ENCODE assay signal across 28 cellular contexts in the genomic region with DNA sequence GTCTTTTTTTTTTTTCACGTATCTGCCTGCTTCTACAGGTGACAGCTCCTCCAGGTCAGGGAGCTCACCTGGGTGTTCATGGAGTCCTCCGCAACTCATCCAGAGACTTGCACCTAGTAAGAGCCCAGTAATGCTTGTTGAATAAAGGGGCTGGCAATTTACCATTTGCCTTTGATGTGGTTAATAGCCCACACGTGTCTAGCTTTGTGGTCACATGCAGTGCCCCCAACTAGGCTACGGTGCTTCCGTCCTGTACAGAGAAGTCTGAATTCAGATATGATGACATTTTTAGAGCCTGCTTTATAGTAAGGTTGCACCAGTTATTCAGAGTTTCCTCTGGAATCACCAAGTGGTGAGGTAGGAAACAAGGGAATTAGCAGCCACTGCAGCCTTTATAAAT.
A peak's percentile ranks its signal among the peaks of the same experiment; 100 is the strongest.
DNase-seq lines count a peak whose midpoint lies in the region; ATAC-seq and TF ChIP-seq lines count a peak whose summit lies in the region.
"Had no signal": no experiment of that assay in that cellular context is flagged by ENCODE, and none has a peak within 500 bp of the region (broad histone marks: within the 10 kb centered on the region; RNA-seq: fewer than 3 reads in every experiment).

No MANE protein-coding gene starts in this region.

- no peaks in the 10 kb centered on the region for H3K36me3 ChIP-seq in RWPE2 (ENCODE audit: low read depth)
- H3K36me3 ChIP-seq in PC-3 (ENCODE audit: low read depth, low read length) = no peaks in the 10 kb centered on the region
- H3K36me3 ChIP-seq: ovary, Peyer's patch, SJCRH30, tibial nerve had no signal

- H3K4me3 Mint-ChIP-seq in activated T-cell treated with anti-CD3 and anti-CD28 coated beads, Interleukin-2, amount 50 U/mL, for 72 hours = no peak overlapping the region
- H3K4me3 Mint-ChIP-seq in central memory CD8-positive, alpha-beta T cell = peak overlapping the region; percentile 26
- H3K4me3 Mint-ChIP-seq: activated T-helper 1 cell treated with anti-CD3 and anti-CD28 coated beads, Interleukin-12 subunit alpha, Interleukin-12 subunit beta, Interleukin-2, Interleukin-4 antibody, amounts not matched to agents 30 ng/mL and 10 ng/mL and 1 ng/mL, durations not matched to agents 14 hours and 24 hours and 36 hours; B cell; nephron had no signal

- no peaks in the 10 kb centered on the region for H3K9me2 ChIP-seq in PC-3 (replicated peaks; ENCODE audit: low read length)

- DNase-seq in activated T-cell treated with anti-CD3 and anti-CD28 coated beads, Interleukin-2, amount 50 U/mL, for 72 hours = no peak
- DNase-seq in activated T-cell treated with anti-CD3 and anti-CD28 coated beads for 4 hours (no peak), RWPE2 (ENCODE audit: low spot score) (no peak), PC-3 (no peak)
- DNase-seq in central memory CD8-positive, alpha-beta T cell (ENCODE audit: low spot score in 2 of 2) = peak; percentile 13 to 16
- DNase-seq in stimulated activated naive CD8-positive, alpha-beta T cell treated with anti-CD3 and anti-CD28 coated beads, Interleukin-15, Interleukin-2, amounts not matched to agents 100 U/mL and 50 U/mL, for 24 hours = no peak
- DNase-seq: activated naive CD4-positive, alpha-beta T cell treated with anti-CD3 and anti-CD28 coated beads, Interleukin-2, amount 50 U/mL, for 16 hours; aorta; caudate nucleus; dermis blood vessel endothelial cell; DMS53; H7; mesendoderm; NCI-H2029; ovary; Peyer's patch; retina; stimulated activated CD8-positive, alpha-beta memory T cell treated with anti-CD3 and anti-CD28 coated beads, Interleukin-4, amount 100 ng/mL, for 48 hours had no signal

- peak in 1 of 2 donors; percentile 13 for ATAC-seq in activated T-cell treated with anti-CD3 and anti-CD28 coated beads, Interleukin-2, amount 50 U/mL, for 72 hours (replicated peaks in 1 of 2)
- ATAC-seq in RWPE2 (ENCODE audit: low read depth) (no peak), PC-3 (no peak), HG02970 (IDR thresholded peaks at IDR 0.05; ENCODE audit: low FRiP score, unreplicated experiment) (no peak), HG03442 (IDR thresholded peaks at IDR 0.05; ENCODE audit: unreplicated experiment) (no peak)
- ATAC-seq in central memory CD8-positive, alpha-beta T cell (replicated peaks; ENCODE audit: extremely low read depth, poor library complexity, severe bottlenecking) = peak; percentile 68
- ATAC-seq in stimulated activated naive CD8-positive, alpha-beta T cell treated with anti-CD3 and anti-CD28 coated beads, Interleukin-15, Interleukin-2, amounts not matched to agents 100 U/mL and 50 U/mL, for 24 hours = peak; percentile 39
- ATAC-seq: K562, left lobe of liver had no signal

- H3K9me3 ChIP-seq in RWPE2 (ENCODE audit: severe bottlenecking) (no peaks in the 10 kb centered on the region), PC-3 (ENCODE audit: low read length) (no peaks in the 10 kb centered on the region)
- H3K9me3 ChIP-seq: ovary, Peyer's patch, SJCRH30, tibial nerve had no signal

- no peaks in the 10 kb centered on the region for H3K27me3 Mint-ChIP-seq in activated T-cell treated with anti-CD3 and anti-CD28 coated beads, Interleukin-2, amount 50 U/mL, for 72 hours (ENCODE audit: low read depth)
- no peaks in the 10 kb centered on the region for H3K27me3 Mint-ChIP-seq in central memory CD8-positive, alpha-beta T cell
- H3K27me3 Mint-ChIP-seq: B cell had no signal

- CTCF ChIA-PET in PC-3 (lab: Charles Lee) = no interaction called here

- peaks cover 7 to 13% of the 10 kb centered on the region in 2 donors for H3K36me3 Mint-ChIP-seq in activated T-cell treated with anti-CD3 and anti-CD28 coated beads, Interleukin-2, amount 50 U/mL, for 72 hours (ENCODE audit: insufficient read depth in 2 of 2)
- peaks cover 9% of the 10 kb centered on the region for H3K36me3 Mint-ChIP-seq in central memory CD8-positive, alpha-beta T cell (ENCODE audit: insufficient read depth)

- peak overlapping the region; percentile 50 for H3K27ac Mint-ChIP-seq in activated T-cell treated with anti-CD3 and anti-CD28 coated beads, Interleukin-2, amount 50 U/mL, for 72 hours
- no peak overlapping the region for H3K27ac Mint-ChIP-seq in central memory CD8-positive, alpha-beta T cell (ENCODE audit: low read depth)
- H3K27ac Mint-ChIP-seq: activated T-helper 1 cell treated with anti-CD3 and anti-CD28 coated beads, Interleukin-12 subunit alpha, Interleukin-12 subunit beta, Interleukin-2, Interleukin-4 antibody, amounts not matched to agents 30 ng/mL and 10 ng/mL and 1 ng/mL, durations not matched to agents 14 hours and 24 hours and 36 hours; B cell; nephron had no signal

- BruUV-seq in PC-3 (replicated peaks; lab: Mats Ljungman, UMichigan) = no TSS peak

- POLR2A ChIA-PET in PC-3 (lab: Charles Lee; ENCODE audit: unreplicated experiment) = interaction anchor here (0.7 kb wide), 1 partner anchor 59 kb away, joined by 16 read pairs; no protein-coding TSS in a partner anchor

- H3K27me3 ChIP-seq in RWPE2 (ENCODE audit: insufficient read depth, poor library complexity, severe bottlenecking) (no peaks in the 10 kb centered on the region), PC-3 (ENCODE audit: low read length) (no peaks in the 10 kb centered on the region)
- H3K27me3 ChIP-seq: ovary, Peyer's patch, SJCRH30, tibial nerve had no signal

- H3K27ac ChIP-seq in RWPE2 (ENCODE audit: poor library complexity, severe bottlenecking) (peak overlapping the region; percentile 63), PC-3 (ENCODE audit: low read length) (no peak overlapping the region)
- H3K27ac ChIP-seq: ovary, Peyer's patch, SJCRH30, skin epidermis, tibial nerve had no signal

- no peak for TF ChIP-seq CTCF in RWPE2 (IDR thresholded peaks at IDR 0.05; ENCODE audit: poor library complexity, severe bottlenecking)
- no peak for TF ChIP-seq CTCF in PC-3 (conservative IDR thresholded peaks at IDR 0.05; ENCODE audit: low read depth, low read length)

- no peak overlapping the region for H3K4me3 ChIP-seq in RWPE2 (ENCODE audit: severe bottlenecking)
- no peak overlapping the region for H3K4me3 ChIP-seq in PC-3 (ENCODE audit: low read length)
- H3K4me3 ChIP-seq: K562, ovary, Peyer's patch, SJCRH30, skin epidermis, tibial nerve had no signal

- H3K9ac ChIP-seq in PC-3 (ENCODE audit: low read length) = no peak overlapping the region

- H2AFZ ChIP-seq in PC-3 (ENCODE audit: low read length) = no peak overlapping the region

- H3K9me3 Mint-ChIP-seq in activated T-cell treated with anti-CD3 and anti-CD28 coated beads, Interleukin-2, amount 50 U/mL, for 72 hours = peaks cover 0 to 3% of the 10 kb centered on the region in 2 donors
- no peaks in the 10 kb centered on the region for H3K9me3 Mint-ChIP-seq in central memory CD8-positive, alpha-beta T cell
- H3K9me3 Mint-ChIP-seq: activated T-helper 1 cell treated with anti-CD3 and anti-CD28 coated beads, Interleukin-12 subunit alpha, Interleukin-12 subunit beta, Interleukin-2, Interleukin-4 antibody, amounts not matched to agents 30 ng/mL and 10 ng/mL and 1 ng/mL, durations not matched to agents 14 hours and 24 hours and 36 hours; nephron had no signal

- intact Hi-C loops in PC-3 (cut with micrococcal nuclease) = no loop called here

- H3K4me1 Mint-ChIP-seq in activated T-cell treated with anti-CD3 and anti-CD28 coated beads, Interleukin-2, amount 50 U/mL, for 72 hours (ENCODE audit: low read depth) = peaks cover 55% of the 10 kb centered on the region
- peaks cover 37% of the 10 kb centered on the region for H3K4me1 Mint-ChIP-seq in central memory CD8-positive, alpha-beta T cell

- no peaks in the 10 kb centered on the region for H3F3A ChIP-seq in PC-3 (ENCODE audit: low read length, unreplicated experiment)

- peaks cover 10% of the 10 kb centered on the region for H3K4me1 ChIP-seq in RWPE2 (ENCODE audit: insufficient read depth, poor library complexity, severe bottlenecking)
- no peaks in the 10 kb centered on the region for H3K4me1 ChIP-seq in PC-3 (ENCODE audit: insufficient read depth, low read length)
- H3K4me1 ChIP-seq: Peyer's patch had no signal

- H3K79me2 ChIP-seq in PC-3 (ENCODE audit: low read length) = no peaks in the 10 kb centered on the region

- no peak overlapping the region for H3K4me2 ChIP-seq in PC-3 (ENCODE audit: low read length)

- H4K20me1 ChIP-seq in PC-3 (ENCODE audit: low read length) = no peaks in the 10 kb centered on the region

Comparison
In these comparisons a context has a peak if more than half of its experiments do, and no peak if none do; other contexts are left out.
1. ATAC-seq: peak in central memory CD8-positive, alpha-beta T cell (single experiment) and stimulated activated naive CD8-positive, alpha-beta T cell treated with anti-CD3 and anti-CD28 coated beads, Interleukin-15, Interleukin-2, amounts not matched to agents 100 U/mL and 50 U/mL, for 24 hours (single experiment); none in RWPE2 (single experiment), PC-3 (single experiment), HG02970 (single experiment) and HG03442 (single experiment).
2. DNase-seq: peak in central memory CD8-positive, alpha-beta T cell (2 of 2); none in activated T-cell treated with anti-CD3 and anti-CD28 coated beads, Interleukin-2, amount 50 U/mL, for 72 hours (0 of 2), activated T-cell treated with anti-CD3 and anti-CD28 coated beads for 4 hours (single experiment), RWPE2 (single experiment), stimulated activated naive CD8-positive, alpha-beta T cell treated with anti-CD3 and anti-CD28 coated beads, Interleukin-15, Interleukin-2, amounts not matched to agents 100 U/mL and 50 U/mL, for 24 hours (single experiment) and PC-3 (single experiment).